Comparison of ENCODE assay signal across 21 cellular contexts in the genomic region with DNA sequence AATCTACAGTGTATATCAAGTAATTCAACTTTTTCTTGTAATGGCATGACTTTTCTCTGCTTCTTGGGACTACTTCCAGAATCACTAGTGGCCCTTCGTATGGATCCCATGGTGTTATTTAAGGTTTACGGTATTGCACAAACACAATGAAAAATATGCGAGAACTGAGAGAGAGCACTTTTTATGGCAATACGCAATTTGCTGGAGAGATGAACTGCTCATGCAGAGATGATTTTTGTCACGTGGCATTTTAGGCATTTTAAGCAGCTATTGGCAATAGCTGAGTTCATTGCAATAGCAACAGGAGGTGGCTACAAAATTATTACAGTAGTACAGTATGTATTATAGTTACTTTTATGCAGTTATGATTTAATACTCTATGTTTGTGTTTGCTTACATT.
"Had no signal": no experiment of that assay in that cellular context is flagged by ENCODE, and none has a peak within 500 bp of the region (broad histone marks: within the 10 kb centered on the region; RNA-seq: fewer than 3 reads in every experiment).

No MANE protein-coding gene starts in this region.

- ATAC-seq: Panc1, PC-3, T-cell had no signal

- H3K4me3 ChIP-seq: MG63 had no signal

- DNase-seq: Karpas-422; KG1; MG63; NCI-H1092; NCI-H1105 treated with DMSO at 0.1 percent for 48 hours; NCI-H1417 treated with DMSO at 0.1 percent for 48 hours; NCI-H146; NCI-H1694 treated with DMSO at 0.1 percent for 48 hours; NCI-H1930; NCI-H2081; NCI-H2107; NCI-H2227 treated with DMSO at 0.1 percent for 48 hours; NCI-H524; NCI-H69; NCI-H774; NK-92 treated with Interleukin-12 subunit alpha and Interleukin-12 subunit beta, amount 100 ng/mL, for 24 hours; PC-3; SHP77; SW 1271; T-cell had no signal
